8 cellular contexts compared by ENCODE assay signal in the genomic region with DNA sequence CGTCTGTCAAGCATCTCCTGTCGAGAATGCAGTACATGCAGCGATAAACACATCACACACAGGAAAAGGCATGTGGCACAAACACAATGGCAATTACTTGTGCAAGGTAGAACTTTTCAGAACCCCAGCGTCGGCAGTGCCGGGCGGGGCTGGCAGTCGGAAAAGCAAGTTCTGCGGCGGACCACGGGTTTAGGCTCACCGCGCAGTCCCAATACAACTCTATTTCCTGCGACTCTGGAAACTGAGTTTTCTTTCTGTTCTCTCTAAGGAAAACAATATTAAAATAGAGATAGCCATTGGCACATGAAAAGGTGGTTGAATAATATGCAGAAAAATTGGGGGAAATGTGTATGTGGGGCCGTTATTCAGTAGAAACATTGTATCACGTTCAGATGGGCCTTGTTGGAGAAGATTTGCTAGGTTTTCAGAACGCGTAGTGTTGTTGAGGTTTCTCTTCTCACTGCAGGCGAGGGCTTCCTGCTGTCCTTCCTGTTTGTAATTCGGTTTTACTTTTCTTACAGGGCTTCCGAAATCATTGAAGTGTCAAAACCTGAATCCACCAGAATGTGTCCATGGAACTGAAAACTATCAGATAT.
A peak's percentile ranks its signal among the peaks of the same experiment; 100 is the strongest.
DNase-seq lines count a peak whose midpoint lies in the region; ATAC-seq and TF ChIP-seq lines count a peak whose summit lies in the region.

No MANE protein-coding gene starts in this region.

- peak overlapping the region; percentile 85 for H3K4me3 Mint-ChIP-seq in activated naive CD4-positive, alpha-beta T cell treated with anti-CD3 and anti-CD28 coated beads, Interleukin-2, amount 50 U/mL, for 24 hours

- H3K4me1 Mint-ChIP-seq in activated naive CD4-positive, alpha-beta T cell treated with anti-CD3 and anti-CD28 coated beads, Interleukin-2, amount 50 U/mL, for 24 hours: peaks cover 12% of the 10 kb centered on the region

- intact Hi-C loops in mucosa of descending colon (cut with DNase I, micrococcal nuclease): loop anchor here (2.0 to 5.0 kb wide), 2 partner anchors 512 to 513 kb away; no protein-coding TSS in a partner anchor

- peak; percentile 27 for ATAC-seq in HG02642 (IDR thresholded peaks at IDR 0.05; ENCODE audit: poor library complexity, unreplicated experiment)
- peak; percentile 9 for ATAC-seq in mucosa of descending colon
- ATAC-seq in HG03432 (IDR thresholded peaks at IDR 0.05; ENCODE audit: unreplicated experiment): no peak

- H3K27me3 Mint-ChIP-seq in activated naive CD4-positive, alpha-beta T cell treated with anti-CD3 and anti-CD28 coated beads, Interleukin-2, amount 50 U/mL, for 24 hours: no peaks in the 10 kb centered on the region

- no peak for TF ChIP-seq CTCF in mucosa of descending colon (IDR thresholded peaks at IDR 0.05)

- no peaks in the 10 kb centered on the region for H3K36me3 ChIP-seq in mucosa of descending colon (ENCODE audit: low read depth)
- H3K36me3 ChIP-seq in H7 (replicated peaks; ENCODE audit: control insufficient read depth, insufficient read depth, low read length): no peaks in the 10 kb centered on the region

- no peaks in the 10 kb centered on the region for H3K36me3 Mint-ChIP-seq in activated naive CD4-positive, alpha-beta T cell treated with anti-CD3 and anti-CD28 coated beads, Interleukin-2, amount 50 U/mL, for 24 hours

- peak overlapping the region; percentile 30; the same call in 1 of the 2 replicates for H3K4me3 ChIP-seq in GM08714 (ENCODE audit: low read length)
- H3K4me3 ChIP-seq in mucosa of descending colon: no peak overlapping the region
- H3K4me3 ChIP-seq in H7 (ENCODE audit: insufficient read depth, low read depth, low read length): no peak overlapping the region

- peaks cover 6% of the 10 kb centered on the region; the same call in 1 of the 2 replicates for H3K27me3 ChIP-seq in H7 (ENCODE audit: control insufficient read depth, insufficient read depth, low read length)

- H3K27ac Mint-ChIP-seq in activated naive CD4-positive, alpha-beta T cell treated with anti-CD3 and anti-CD28 coated beads, Interleukin-2, amount 50 U/mL, for 24 hours: peak overlapping the region; percentile 62

- DNase-seq in mucosa of descending colon (no peak), CD1c-positive myeloid dendritic cell (ENCODE audit: extremely low spot score) (no peak), DMS79 treated with DMSO at 0.1 percent for 48 hours (lab: John Stamatoyannopoulos, UW) (no peak), H7 (no peak)

- no peaks in the 10 kb centered on the region for H3K9me3 ChIP-seq in mucosa of descending colon

- H3K9me3 Mint-ChIP-seq in activated naive CD4-positive, alpha-beta T cell treated with anti-CD3 and anti-CD28 coated beads, Interleukin-2, amount 50 U/mL, for 24 hours: no peaks in the 10 kb centered on the region

- H3K4me1 ChIP-seq in mucosa of descending colon (ENCODE audit: low read depth): no peaks in the 10 kb centered on the region
